1 cellular context compared by ENCODE assay signal in the genomic region with DNA sequence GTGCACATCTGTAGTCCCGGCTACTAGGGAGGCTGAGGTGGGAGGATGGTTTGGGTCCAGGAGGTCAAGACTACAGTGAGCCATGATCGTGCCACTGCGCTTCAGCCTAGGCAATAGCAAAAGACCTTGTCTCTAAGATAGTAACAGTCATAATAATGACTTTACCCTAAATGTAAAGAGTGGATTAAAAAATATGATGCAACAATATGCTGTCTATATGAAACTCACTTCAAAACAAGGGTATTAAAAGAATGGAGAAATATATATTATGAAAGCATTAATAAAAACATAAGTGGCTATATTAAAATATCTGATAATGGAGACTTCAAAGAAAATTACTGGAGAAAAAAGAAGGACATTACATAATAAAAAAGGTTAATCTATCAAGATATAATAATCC.
A peak's percentile ranks its signal among the peaks of the same experiment; 100 is the strongest.
TF ChIP-seq lines count a peak whose summit lies in the region.

No MANE protein-coding gene starts in this region.

TF ChIP-seq in K562, 482 proteins besides CTCF, POLR2A, EP300 and RAD21:
- TF ChIP-seq, protein P1, sequence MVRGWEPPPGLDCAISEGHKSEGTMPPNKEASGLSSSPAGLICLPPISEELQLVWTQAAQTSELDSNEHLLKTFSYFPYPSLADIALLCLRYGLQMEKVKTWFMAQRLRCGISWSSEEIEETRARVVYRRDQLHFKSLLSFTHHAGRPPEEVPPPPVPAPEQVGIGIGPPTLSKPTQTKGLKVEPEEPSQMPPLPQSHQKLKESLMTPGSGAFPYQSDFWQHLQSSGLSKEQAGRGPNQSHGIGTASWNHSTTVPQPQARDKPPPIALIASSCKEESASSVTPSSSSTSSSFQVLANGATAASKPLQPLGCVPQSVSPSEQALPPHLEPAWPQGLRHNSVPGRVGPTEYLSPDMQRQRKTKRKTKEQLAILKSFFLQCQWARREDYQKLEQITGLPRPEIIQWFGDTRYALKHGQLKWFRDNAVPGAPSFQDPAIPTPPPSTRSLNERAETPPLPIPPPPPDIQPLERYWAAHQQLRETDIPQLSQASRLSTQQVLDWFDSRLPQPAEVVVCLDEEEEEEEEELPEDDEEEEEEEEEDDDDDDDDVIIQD (CRISPR knock-in tag; IDR thresholded peaks at IDR 0.05), result no peak
- no peak for TF ChIP-seq NFATC3 (IDR thresholded peaks at IDR 0.05)
- TF ChIP-seq, protein P2, sequence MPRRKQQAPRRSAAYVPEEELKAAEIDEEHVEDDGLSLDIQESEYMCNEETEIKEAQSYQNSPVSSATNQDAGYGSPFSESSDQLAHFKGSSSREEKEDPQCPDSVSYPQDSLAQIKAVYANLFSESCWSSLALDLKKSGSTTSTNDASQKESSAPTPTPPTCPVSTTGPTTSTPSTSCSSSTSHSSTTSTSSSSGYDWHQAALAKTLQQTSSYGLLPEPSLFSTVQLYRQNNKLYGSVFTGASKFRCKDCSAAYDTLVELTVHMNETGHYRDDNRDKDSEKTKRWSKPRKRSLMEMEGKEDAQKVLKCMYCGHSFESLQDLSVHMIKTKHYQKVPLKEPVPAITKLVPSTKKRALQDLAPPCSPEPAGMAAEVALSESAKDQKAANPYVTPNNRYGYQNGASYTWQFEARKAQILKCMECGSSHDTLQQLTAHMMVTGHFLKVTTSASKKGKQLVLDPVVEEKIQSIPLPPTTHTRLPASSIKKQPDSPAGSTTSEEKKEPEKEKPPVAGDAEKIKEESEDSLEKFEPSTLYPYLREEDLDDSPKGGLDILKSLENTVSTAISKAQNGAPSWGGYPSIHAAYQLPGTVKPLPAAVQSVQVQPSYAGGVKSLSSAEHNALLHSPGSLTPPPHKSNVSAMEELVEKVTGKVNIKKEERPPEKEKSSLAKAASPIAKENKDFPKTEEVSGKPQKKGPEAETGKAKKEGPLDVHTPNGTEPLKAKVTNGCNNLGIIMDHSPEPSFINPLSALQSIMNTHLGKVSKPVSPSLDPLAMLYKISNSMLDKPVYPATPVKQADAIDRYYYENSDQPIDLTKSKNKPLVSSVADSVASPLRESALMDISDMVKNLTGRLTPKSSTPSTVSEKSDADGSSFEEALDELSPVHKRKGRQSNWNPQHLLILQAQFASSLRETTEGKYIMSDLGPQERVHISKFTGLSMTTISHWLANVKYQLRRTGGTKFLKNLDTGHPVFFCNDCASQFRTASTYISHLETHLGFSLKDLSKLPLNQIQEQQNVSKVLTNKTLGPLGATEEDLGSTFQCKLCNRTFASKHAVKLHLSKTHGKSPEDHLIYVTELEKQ (CRISPR knock-in tag; IDR thresholded peaks at IDR 0.05), result no peak
- TF ChIP-seq YBX1 (IDR thresholded peaks at IDR 0.05), result no peak
- TF ChIP-seq SMARCA5 (IDR thresholded peaks at IDR 0.05), result no peak
- TF ChIP-seq, protein P3, sequence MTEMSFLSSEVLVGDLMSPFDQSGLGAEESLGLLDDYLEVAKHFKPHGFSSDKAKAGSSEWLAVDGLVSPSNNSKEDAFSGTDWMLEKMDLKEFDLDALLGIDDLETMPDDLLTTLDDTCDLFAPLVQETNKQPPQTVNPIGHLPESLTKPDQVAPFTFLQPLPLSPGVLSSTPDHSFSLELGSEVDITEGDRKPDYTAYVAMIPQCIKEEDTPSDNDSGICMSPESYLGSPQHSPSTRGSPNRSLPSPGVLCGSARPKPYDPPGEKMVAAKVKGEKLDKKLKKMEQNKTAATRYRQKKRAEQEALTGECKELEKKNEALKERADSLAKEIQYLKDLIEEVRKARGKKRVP (CRISPR knock-in tag; IDR thresholded peaks at IDR 0.05), result peak; percentile 39; the same call in 1 of the 2 replicates
- no peak for TF ChIP-seq SMARCA4 (IDR thresholded peaks at IDR 0.05)
- peak; percentile 42; the same call in 1 of the 2 replicates for TF ChIP-seq CEBPG (CRISPR knock-in tag; IDR thresholded peaks at IDR 0.05)
- TF ChIP-seq CEBPG (tag; conservative IDR thresholded peaks at IDR 0.05 in 1 of 2, IDR thresholded peaks at IDR 0.05 in 1 of 2), result peak; percentile 78 to 90
- peak; percentile 58 for TF ChIP-seq CEBPB (tag; IDR thresholded peaks at IDR 0.05)
- TF ChIP-seq TARDBP (IDR thresholded peaks at IDR 0.05), result no peak
- no peak for TF ChIP-seq FOXM1 (IDR thresholded peaks at IDR 0.05; ENCODE audit: low read depth)
- TF ChIP-seq FOXM1 (CRISPR knock-in tag; IDR thresholded peaks at IDR 0.05; ENCODE audit: low read depth), result no peak
- TF ChIP-seq IRF2 (CRISPR knock-in tag; IDR thresholded peaks at IDR 0.05), result no peak
- TF ChIP-seq, protein P4, sequence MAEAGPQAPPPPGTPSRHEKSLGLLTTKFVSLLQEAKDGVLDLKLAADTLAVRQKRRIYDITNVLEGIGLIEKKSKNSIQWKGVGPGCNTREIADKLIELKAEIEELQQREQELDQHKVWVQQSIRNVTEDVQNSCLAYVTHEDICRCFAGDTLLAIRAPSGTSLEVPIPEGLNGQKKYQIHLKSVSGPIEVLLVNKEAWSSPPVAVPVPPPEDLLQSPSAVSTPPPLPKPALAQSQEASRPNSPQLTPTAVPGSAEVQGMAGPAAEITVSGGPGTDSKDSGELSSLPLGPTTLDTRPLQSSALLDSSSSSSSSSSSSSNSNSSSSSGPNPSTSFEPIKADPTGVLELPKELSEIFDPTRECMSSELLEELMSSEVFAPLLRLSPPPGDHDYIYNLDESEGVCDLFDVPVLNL (CRISPR knock-in tag; IDR thresholded peaks at IDR 0.05; ENCODE audit: low read depth), result no peak
- no peak for TF ChIP-seq MXI1 (IDR thresholded peaks at IDR 0.05; ENCODE audit: low read depth, low read length)
- TF ChIP-seq, protein P5, sequence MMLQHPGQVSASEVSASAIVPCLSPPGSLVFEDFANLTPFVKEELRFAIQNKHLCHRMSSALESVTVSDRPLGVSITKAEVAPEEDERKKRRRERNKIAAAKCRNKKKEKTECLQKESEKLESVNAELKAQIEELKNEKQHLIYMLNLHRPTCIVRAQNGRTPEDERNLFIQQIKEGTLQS (IDR thresholded peaks at IDR 0.05), result peak; percentile 67
- TF ChIP-seq, protein P5 (CRISPR knock-in tag; conservative IDR thresholded peaks at IDR 0.05), result no peak
- TF ChIP-seq TEAD1 (CRISPR knock-in tag; IDR thresholded peaks at IDR 0.05), result no peak
- peak; percentile 41; the same call in 1 of the 2 replicates for TF ChIP-seq ZSCAN32 (CRISPR knock-in tag; IDR thresholded peaks at IDR 0.05)
TF ChIP-seq in K562: peak in this region for 5.
